15 cellular contexts compared by ENCODE assay signal in genomic region chr11:9922806-9923205, GRCh38.
DNase-seq lines count a peak whose midpoint lies in the region; ATAC-seq and TF ChIP-seq lines count a peak whose summit lies in the region.
"Had no signal": no experiment of that assay in that cellular context is flagged by ENCODE, and none has a peak within 500 bp of the region (broad histone marks: within the 10 kb centered on the region; RNA-seq: fewer than 3 reads in every experiment).

No MANE protein-coding gene starts in this region.

- H3K9me3 Mint-ChIP-seq in CD4-positive, alpha-beta T cell = no peaks in the 10 kb centered on the region
- H3K9me3 Mint-ChIP-seq in activated naive CD8-positive, alpha-beta T cell treated with anti-CD3 and anti-CD28 coated beads, Interleukin-2, amount 50 U/mL, for 24 hours = no peaks in the 10 kb centered on the region
- H3K9me3 Mint-ChIP-seq: activated T-cell treated with anti-CD3 and anti-CD28 coated beads, Interleukin-2, amount 50 U/mL, for 72 hours had no signal

- no peak for TF ChIP-seq CTCF in CD4-positive, alpha-beta T cell (IDR thresholded peaks at IDR 0.05)

- H3K27me3 ChIP-seq in HUES48 (ENCODE audit: control insufficient read depth, insufficient read depth, low read length) (no peaks in the 10 kb centered on the region), iPS-20b (ENCODE audit: insufficient read depth, low read length) (no peaks in the 10 kb centered on the region)
- no peaks in the 10 kb centered on the region for H3K27me3 ChIP-seq in CD4-positive, alpha-beta T cell (ENCODE audit: control insufficient read depth, insufficient read depth, low read length)
- H3K27me3 ChIP-seq: sigmoid colon had no signal

- no peaks in the 10 kb centered on the region for H3K27me3 Mint-ChIP-seq in CD4-positive, alpha-beta T cell
- H3K27me3 Mint-ChIP-seq in activated naive CD8-positive, alpha-beta T cell treated with anti-CD3 and anti-CD28 coated beads, Interleukin-2, amount 50 U/mL, for 24 hours = no peaks in the 10 kb centered on the region

- H3K27ac Mint-ChIP-seq in CD4-positive, alpha-beta T cell = no peak overlapping the region
- no peak overlapping the region for H3K27ac Mint-ChIP-seq in activated naive CD8-positive, alpha-beta T cell treated with anti-CD3 and anti-CD28 coated beads, Interleukin-2, amount 50 U/mL, for 24 hours
- H3K27ac Mint-ChIP-seq: activated T-cell treated with anti-CD3 and anti-CD28 coated beads, Interleukin-2, amount 50 U/mL, for 72 hours had no signal

- peak; percentile 18 for DNase-seq in astrocyte of the hippocampus (ENCODE audit: low read depth, low spot score)
- peak; percentile 25 for DNase-seq in renal cortical epithelial cell (ENCODE audit: low read depth)
- no peak for DNase-seq in HPDE6-E6E7 (ENCODE audit: extremely low spot score)
- no peak for DNase-seq in CD4-positive, alpha-beta T cell
- DNase-seq in GDM1 (lab: John Stamatoyannopoulos, UW) = no peak
- DNase-seq in activated naive CD8-positive, alpha-beta T cell treated with anti-CD3 and anti-CD28 coated beads, Interleukin-2, amount 50 U/mL, for 24 hours = no peak
- DNase-seq: activated CD4-positive, alpha-beta T cell treated with anti-CD3 and anti-CD28 coated beads for 4 hours; activated T-cell treated with anti-CD3 and anti-CD28 coated beads, Interleukin-2, amount 50 U/mL, for 72 hours; aorta; Karpas-422; NCI-H2081 treated with DMSO at 0.1 percent for 48 hours; sigmoid colon had no signal

- no peaks in the 10 kb centered on the region for H3K36me3 Mint-ChIP-seq in CD4-positive, alpha-beta T cell (ENCODE audit: low read depth)
- no peaks in the 10 kb centered on the region for H3K36me3 Mint-ChIP-seq in activated naive CD8-positive, alpha-beta T cell treated with anti-CD3 and anti-CD28 coated beads, Interleukin-2, amount 50 U/mL, for 24 hours (ENCODE audit: low read depth)
- H3K36me3 Mint-ChIP-seq: CD4-positive, CD25-positive, alpha-beta regulatory T cell had no signal

- peak overlapping the region; percentile 41; the same call in 1 of the 2 replicates for H3K4me3 ChIP-seq in HUES48 (ENCODE audit: low read depth, low read length)
- H3K4me3 ChIP-seq in iPS-20b (ENCODE audit: low read length) = peak overlapping the region; percentile 51; the same call in 1 of the 2 replicates
- H3K4me3 ChIP-seq: sigmoid colon had no signal

- H3K4me1 ChIP-seq in HUES48 (ENCODE audit: control insufficient read depth, insufficient read depth, low read length) (peaks cover 23% of the 10 kb centered on the region), iPS-20b (ENCODE audit: insufficient read depth, low read length) (peaks cover 23% of the 10 kb centered on the region)
- H3K4me1 ChIP-seq: sigmoid colon had no signal

- no peaks in the 10 kb centered on the region for H3K9me3 ChIP-seq in HUES48 (ENCODE audit: control insufficient read depth, insufficient read depth, low read length)
- H3K9me3 ChIP-seq in iPS-20b (ENCODE audit: insufficient read depth, low read depth, low read length) = no peaks in the 10 kb centered on the region
- H3K9me3 ChIP-seq in CD4-positive, alpha-beta T cell (ENCODE audit: control insufficient read depth, low read length) = no peaks in the 10 kb centered on the region
- H3K9me3 ChIP-seq: sigmoid colon had no signal

- ATAC-seq in CD4-positive, alpha-beta T cell (ENCODE audit: poor library complexity) = no peak
- no peak for ATAC-seq in activated naive CD8-positive, alpha-beta T cell treated with anti-CD3 and anti-CD28 coated beads, Interleukin-2, amount 50 U/mL, for 24 hours
- ATAC-seq: activated T-cell treated with anti-CD3 and anti-CD28 coated beads, Interleukin-2, amount 50 U/mL, for 72 hours had no signal

- no peak overlapping the region for H3K4me3 Mint-ChIP-seq in CD4-positive, alpha-beta T cell
- no peak overlapping the region for H3K4me3 Mint-ChIP-seq in activated naive CD8-positive, alpha-beta T cell treated with anti-CD3 and anti-CD28 coated beads, Interleukin-2, amount 50 U/mL, for 24 hours
- H3K4me3 Mint-ChIP-seq: activated T-cell treated with anti-CD3 and anti-CD28 coated beads, Interleukin-2, amount 50 U/mL, for 72 hours; CD4-positive, CD25-positive, alpha-beta regulatory T cell had no signal

- POLR2A ChIA-PET in CD4-positive, alpha-beta T cell (lab: Charles Lee) = no interaction called here

- H3K27ac ChIP-seq in HUES48 (ENCODE audit: low read depth, low read length) (peak overlapping the region; percentile 97), iPS-20b (ENCODE audit: low read length) (peak overlapping the region; percentile 94)
- H3K27ac ChIP-seq in CD4-positive, alpha-beta T cell (ENCODE audit: low read depth, low read length) = no peak overlapping the region
- H3K27ac ChIP-seq: sigmoid colon had no signal

- intact Hi-C loops in CD4-positive, alpha-beta T cell (cut with DNase I, micrococcal nuclease) = no loop called here

- H3K9ac ChIP-seq in HUES48 (ENCODE audit: low read depth, low read length) = peak overlapping the region; percentile 54
- peak overlapping the region; percentile 75 for H3K9ac ChIP-seq in iPS-20b (ENCODE audit: low read depth, low read length)

- CTCF ChIA-PET in CD4-positive, alpha-beta T cell (lab: Charles Lee) = no interaction called here

- H3K4me1 Mint-ChIP-seq in CD4-positive, alpha-beta T cell (ENCODE audit: low read depth) = no peaks in the 10 kb centered on the region
- H3K4me1 Mint-ChIP-seq in activated naive CD8-positive, alpha-beta T cell treated with anti-CD3 and anti-CD28 coated beads, Interleukin-2, amount 50 U/mL, for 24 hours = no peaks in the 10 kb centered on the region
- H3K4me1 Mint-ChIP-seq: CD4-positive, CD25-positive, alpha-beta regulatory T cell had no signal

- H3K36me3 ChIP-seq in HUES48 (ENCODE audit: control insufficient read depth, insufficient read depth, low read length) (no peaks in the 10 kb centered on the region), iPS-20b (ENCODE audit: insufficient read depth, low read depth, low read length) (no peaks in the 10 kb centered on the region)
- H3K36me3 ChIP-seq: sigmoid colon had no signal

Comparison
In these comparisons a context has a peak if more than half of its experiments do, and no peak if none do; other contexts are left out.
1. DNase-seq: peak in astrocyte of the hippocampus (single experiment) and renal cortical epithelial cell (single experiment); none in HPDE6-E6E7 (single experiment), CD4-positive, alpha-beta T cell (0 of 10), GDM1 (single experiment) and activated naive CD8-positive, alpha-beta T cell treated with anti-CD3 and anti-CD28 coated beads, Interleukin-2, amount 50 U/mL, for 24 hours (single experiment).